30 cellular contexts compared by ENCODE assay signal in the genomic region with DNA sequence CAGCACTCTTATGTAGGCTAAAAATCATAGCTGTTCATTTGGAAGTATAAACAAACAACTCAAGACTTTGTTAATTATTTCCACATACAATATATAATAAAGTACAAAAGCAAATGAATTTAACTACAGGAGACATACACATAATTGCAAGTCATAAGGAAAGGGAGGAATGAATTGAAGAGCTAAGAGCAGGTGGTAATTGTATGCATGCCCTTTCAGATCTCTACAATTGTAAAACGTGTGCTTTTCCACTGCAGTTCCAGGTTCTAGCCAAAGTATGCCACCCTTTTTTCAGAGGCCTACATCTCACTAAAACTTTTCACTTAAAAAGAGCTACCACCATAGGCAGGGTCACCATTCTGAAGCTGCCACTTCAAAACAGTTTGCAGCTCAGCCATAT.
"Had no signal": no experiment of that assay in that cellular context is flagged by ENCODE, and none has a peak within 500 bp of the region (broad histone marks: within the 10 kb centered on the region; RNA-seq: fewer than 3 reads in every experiment).

No MANE protein-coding gene starts in this region.

- H3K27ac Mint-ChIP-seq: mesothelial cell of epicardium; naive thymus-derived CD4-positive, alpha-beta T cell; natural killer cell treated with Interleukin-12 subunit alpha and Interleukin-12 subunit beta and Interleukin-15 and Interleukin-18, amount 100 ng/mL, for 72 hours; stimulated activated effector memory CD8-positive, alpha-beta T cell treated with anti-CD3 and anti-CD28 coated beads, Interleukin-12 subunit alpha, Interleukin-12 subunit beta, amount 100 ng/mL, for 72 hours; stimulated activated naive CD8-positive, alpha-beta T cell treated with anti-CD3 and anti-CD28 coated beads, Interleukin-15, Interleukin-2, amounts not matched to agents 100 ng/mL and 50 ng/mL, for 24 hours had no signal

- H3K27ac ChIP-seq: hepatocyte, left lung, lower lobe of right lung, pancreas, prostate gland, sigmoid colon, spleen, suprapubic skin, thoracic aorta, tibial artery, upper lobe of right lung had no signal

- H3K4me3 Mint-ChIP-seq: mesothelial cell of epicardium; naive thymus-derived CD4-positive, alpha-beta T cell; natural killer cell treated with Interleukin-12 subunit alpha and Interleukin-12 subunit beta and Interleukin-15 and Interleukin-18, amount 100 ng/mL, for 72 hours; stimulated activated effector memory CD8-positive, alpha-beta T cell treated with anti-CD3 and anti-CD28 coated beads, Interleukin-12 subunit alpha, Interleukin-12 subunit beta, amount 100 ng/mL, for 72 hours; stimulated activated naive CD8-positive, alpha-beta T cell treated with anti-CD3 and anti-CD28 coated beads, Interleukin-15, Interleukin-2, amounts not matched to agents 100 ng/mL and 50 ng/mL, for 24 hours had no signal

- H3K4me1 ChIP-seq: left lung, lower lobe of right lung, pancreas, prostate gland, suprapubic skin, tibial artery, upper lobe of right lung had no signal

- H3K36me3 ChIP-seq: pancreas, prostate gland had no signal

- H3K27me3 Mint-ChIP-seq: naive thymus-derived CD4-positive, alpha-beta T cell; natural killer cell treated with Interleukin-12 subunit alpha and Interleukin-12 subunit beta and Interleukin-15 and Interleukin-18, amount 100 ng/mL, for 72 hours; stimulated activated naive CD8-positive, alpha-beta T cell treated with anti-CD3 and anti-CD28 coated beads, Interleukin-15, Interleukin-2, amounts not matched to agents 100 ng/mL and 50 ng/mL, for 24 hours had no signal

- H3K4me1 Mint-ChIP-seq: mesothelial cell of epicardium; stimulated activated effector memory CD8-positive, alpha-beta T cell treated with anti-CD3 and anti-CD28 coated beads, Interleukin-12 subunit alpha, Interleukin-12 subunit beta, amount 100 ng/mL, for 72 hours had no signal

- DNase-seq: islet precursor cell; kidney glomerular epithelial cell; left cardiac atrium; left lung; lower lobe of right lung; mammary epithelial cell; mesendoderm; naive thymus-derived CD4-positive, alpha-beta T cell; nucleus accumbens; pancreas; posterior cingulate gyrus; retina; right cardiac atrium; sigmoid colon; small intestine; spleen; stimulated activated CD4-positive, alpha-beta T cell treated with anti-CD3 and anti-CD28 coated beads, Interleukin-4, amount 100 ng/mL, for 24 hours; stimulated activated naive CD4-positive, alpha-beta T cell; tibial artery; trophoblast cell; upper lobe of right lung had no signal

- H3K9me3 Mint-ChIP-seq: naive thymus-derived CD4-positive, alpha-beta T cell; natural killer cell treated with Interleukin-12 subunit alpha and Interleukin-12 subunit beta and Interleukin-15 and Interleukin-18, amount 100 ng/mL, for 72 hours; stimulated activated effector memory CD8-positive, alpha-beta T cell treated with anti-CD3 and anti-CD28 coated beads, Interleukin-12 subunit alpha, Interleukin-12 subunit beta, amount 100 ng/mL, for 72 hours had no signal

- H3K79me2 ChIP-seq: hepatocyte had no signal

- H2AFZ ChIP-seq: hepatocyte had no signal

- H3K4me3 ChIP-seq: hepatocyte, left lung, lower lobe of right lung, pancreas, prostate gland, sigmoid colon, spleen, suprapubic skin, thoracic aorta, tibial artery, upper lobe of right lung had no signal

- ATAC-seq: left cardiac atrium; left lung; lower lobe of right lung; naive thymus-derived CD4-positive, alpha-beta T cell; natural killer cell treated with Interleukin-12 subunit alpha and Interleukin-12 subunit beta and Interleukin-15 and Interleukin-18, amount 100 ng/mL, for 72 hours; pancreas; right cardiac atrium; stimulated activated effector memory CD8-positive, alpha-beta T cell treated with anti-CD3 and anti-CD28 coated beads, Interleukin-12 subunit alpha, Interleukin-12 subunit beta, amount 100 ng/mL, for 72 hours; upper lobe of right lung had no signal

- FAIRE-seq: pancreas, small intestine, urothelium cell line had no signal

- H3K9me3 ChIP-seq: left lung, lower lobe of right lung, pancreas, prostate gland, sigmoid colon, spleen, suprapubic skin, thoracic aorta, tibial artery, upper lobe of right lung had no signal

- H3K4me2 ChIP-seq: hepatocyte had no signal

- H3K27me3 ChIP-seq: hepatocyte, left lung, pancreas, sigmoid colon, spleen, suprapubic skin, tibial artery, upper lobe of right lung had no signal

- H3K36me3 Mint-ChIP-seq: natural killer cell treated with Interleukin-12 subunit alpha and Interleukin-12 subunit beta and Interleukin-15 and Interleukin-18, amount 100 ng/mL, for 72 hours had no signal
